Comparison of ENCODE assay signal across 8 cellular contexts in genomic region chr10:101818958-101819633, GRCh38. TPM values are rescaled to one million over a fixed set of nuclear protein-coding genes. Genes with fewer than 3 reads are reported as not detected.
DNase-seq lines count a peak whose midpoint lies in the region; ATAC-seq and TF ChIP-seq lines count a peak whose summit lies in the region.

No MANE protein-coding gene starts in this region.

- TF ChIP-seq CTCF in PC-9 (conservative IDR thresholded peaks at IDR 0.05): no peak

- peak overlapping the region; percentile 89 for H3K4me2 ChIP-seq in PC-9

- no peaks in the 10 kb centered on the region for H3K9me2 ChIP-seq in PC-9 (ENCODE audit: insufficient read depth)

- intact Hi-C loops in PC-9 (cut with micrococcal nuclease; ENCODE audit: unreplicated experiment): loop anchor here (2.0 kb wide), 1 partner anchor 238 kb away; the partner anchor contains the start of gene ARMH3

- H3K27me3 Mint-ChIP-seq in activated CD8-positive, alpha-beta memory T cell treated with anti-CD3 and anti-CD28 coated beads, Interleukin-2, amount 10 ng/mL, durations not matched to agents 7 days and 5 days: no peaks in the 10 kb centered on the region

- H3K36me3 ChIP-seq in PC-9 (ENCODE audit: low read depth): no peaks in the 10 kb centered on the region
- peaks cover 0 to 7% of the 10 kb centered on the region in 2 donors for H3K36me3 ChIP-seq in muscle layer of duodenum (ENCODE audit: control insufficient read depth in 1 of 2, insufficient read depth in 2 of 2, low read length in 2 of 2)

- peak overlapping the region; percentile 90 for H3K4me3 Mint-ChIP-seq in activated CD8-positive, alpha-beta memory T cell treated with anti-CD3 and anti-CD28 coated beads, Interleukin-2, amount 10 ng/mL, durations not matched to agents 7 days and 5 days

- H3K4me3 ChIP-seq in PC-9 (peak overlapping the region; percentile 65), muscle layer of duodenum (ENCODE audit: low read depth in 1 of 2, low read length in 2 of 2) (peak overlapping the region; percentile 97 to 100)

- H3K79me2 ChIP-seq in PC-9 (ENCODE audit: low read depth): peaks cover 41% of the 10 kb centered on the region

- DNase-seq in activated CD8-positive, alpha-beta memory T cell treated with anti-CD3 and anti-CD28 coated beads, Interleukin-2, amount 10 ng/mL, durations not matched to agents 7 days and 5 days: peak; percentile 77
- no peak for DNase-seq in activated CD8-positive, alpha-beta memory T cell treated with anti-CD3 and anti-CD28 coated beads, Interleukin-2, amount 50 U/mL, for 4 hours
- DNase-seq in PC-9 (peak in 1 of 2 experiments; percentile 59), H4 (ENCODE audit: low spot score) (no peak), NCI-H524 treated with DMSO at 0.1 percent for 48 hours (lab: John Stamatoyannopoulos, UW) (no peak)
- DNase-seq in effector CD4-positive, alpha-beta T cell: peak; percentile 32

- peaks cover 32% of the 10 kb centered on the region for H4K20me1 ChIP-seq in PC-9 (ENCODE audit: insufficient read depth)

- peak overlapping the region; percentile 73 for H3K27ac ChIP-seq in PC-9
- H3K27ac ChIP-seq in muscle layer of duodenum (ENCODE audit: low read length): peak overlapping the region; percentile 97

- ATAC-seq in activated CD8-positive, alpha-beta memory T cell treated with anti-CD3 and anti-CD28 coated beads, Interleukin-2, amount 10 ng/mL, durations not matched to agents 7 days and 5 days: peak; percentile 40
- peak; percentile 15 for ATAC-seq in HG02759 (IDR thresholded peaks at IDR 0.05; ENCODE audit: unreplicated experiment)

- H3K27ac Mint-ChIP-seq in activated CD8-positive, alpha-beta memory T cell treated with anti-CD3 and anti-CD28 coated beads, Interleukin-2, amount 10 ng/mL, durations not matched to agents 7 days and 5 days: peak overlapping the region; percentile 97

- no TSS peak for BruUV-seq in PC-9 (replicated peaks; lab: Mats Ljungman, UMichigan)

- H3F3A ChIP-seq in PC-9 (ENCODE audit: insufficient read depth, low read depth): peaks cover 8% of the 10 kb centered on the region; the same call in 1 of the 2 replicates

- peaks cover 33% of the 10 kb centered on the region for H3K4me1 Mint-ChIP-seq in activated CD8-positive, alpha-beta memory T cell treated with anti-CD3 and anti-CD28 coated beads, Interleukin-2, amount 10 ng/mL, durations not matched to agents 7 days and 5 days

- H3K9me3 ChIP-seq in PC-9 (ENCODE audit: insufficient read depth, low read depth) (no peaks in the 10 kb centered on the region), muscle layer of duodenum (ENCODE audit: control insufficient read depth in 1 of 2, low read length in 2 of 2) (no peaks in the 10 kb centered on the region)

- H2AFZ ChIP-seq in PC-9: peak overlapping the region; percentile 76

- H3K4me1 ChIP-seq in PC-9 (replicated peaks; ENCODE audit: insufficient read depth) (peaks cover 25% of the 10 kb centered on the region), muscle layer of duodenum (ENCODE audit: control insufficient read depth in 1 of 2, insufficient read depth in 2 of 2, low read length in 2 of 2) (peaks cover 9 to 21% of the 10 kb centered on the region in 2 donors)

- H3K27me3 ChIP-seq in PC-9 (ENCODE audit: insufficient read depth, low read depth): no peaks in the 10 kb centered on the region
- no peaks in the 10 kb centered on the region for H3K27me3 ChIP-seq in muscle layer of duodenum (ENCODE audit: low read depth, low read length)

- H3K9me3 Mint-ChIP-seq in activated CD8-positive, alpha-beta memory T cell treated with anti-CD3 and anti-CD28 coated beads, Interleukin-2, amount 10 ng/mL, durations not matched to agents 7 days and 5 days (ENCODE audit: low read depth): no peaks in the 10 kb centered on the region

- H3K36me3 Mint-ChIP-seq in activated CD8-positive, alpha-beta memory T cell treated with anti-CD3 and anti-CD28 coated beads, Interleukin-2, amount 10 ng/mL, durations not matched to agents 7 days and 5 days: peaks cover 26% of the 10 kb centered on the region

- POLR2A ChIA-PET in PC-9 (lab: Charles Lee; ENCODE audit: unreplicated experiment): interaction anchor here (0.5 to 0.6 kb wide), 5 partner anchors 10 to 685 kb away, joined by 3 to 9 read pairs (median 3); partner anchors contain the start of gene SUFU

- CTCF ChIA-PET in activated CD8-positive, alpha-beta memory T cell treated with anti-CD3 and anti-CD28 coated beads, Interleukin-2, amount 10 ng/mL, durations not matched to agents 7 days and 5 days (lab: Charles Lee): interaction anchor here (1.0 to 3.8 kb wide), 11 partner anchors 10 to 295 kb away, joined by 3 to 21 read pairs (median 6); partner anchors contain the start of gene NPM3
- CTCF ChIA-PET in PC-9 (lab: Charles Lee): interaction anchor here (0.5 kb wide), 1 partner anchor 310 kb away, joined by 5 read pairs; no protein-coding TSS in a partner anchor

RNA-seq across cellular contexts. Expression of gene OGA, which starts 0.9 kb away (rescaled TPM):
- total RNA-seq in activated CD8-positive, alpha-beta memory T cell treated with anti-CD3 and anti-CD28 coated beads, Interleukin-2, amount 10 ng/mL, durations not matched to agents 7 days and 5 days: 100 to 1,000 TPM; 120 to 139 TPM
- 79.8 and 82.0 TPM in 2 replicates for total RNA-seq in PC-9 (2021)
- total RNA-seq in H4 (2014; rRNA removed; shearing (Covaris generic)): 42.8 and 45.3 TPM in 2 replicates

RNA-seq across cellular contexts. Expression of gene KCNIP2, which starts 24.5 kb away (rescaled TPM):
- 1 to 10 TPM; 1.6 to 2.3 TPM for total RNA-seq in activated CD8-positive, alpha-beta memory T cell treated with anti-CD3 and anti-CD28 coated beads, Interleukin-2, amount 10 ng/mL, durations not matched to agents 7 days and 5 days
- 4.0 and 5.1 TPM in 2 replicates for total RNA-seq in PC-9 (2021)
- not detected in 2 replicates for total RNA-seq in H4 (2014; rRNA removed; shearing (Covaris generic))

RNA-seq across cellular contexts. Expression of gene NPM3, which starts 35.9 kb away (rescaled TPM):
- total RNA-seq in activated CD8-positive, alpha-beta memory T cell treated with anti-CD3 and anti-CD28 coated beads, Interleukin-2, amount 10 ng/mL, durations not matched to agents 7 days and 5 days: 10 to 100 TPM; 46.1 to 75.4 TPM
- 36.1 and 43.6 TPM in 2 replicates for total RNA-seq in PC-9 (2021)
- total RNA-seq in H4 (2014; rRNA removed; shearing (Covaris generic)): 98.0 and 99.4 TPM in 2 replicates

RNA-seq across cellular contexts. Expression of gene FGF8, which starts 43.2 kb away (rescaled TPM):
- total RNA-seq in activated CD8-positive, alpha-beta memory T cell treated with anti-CD3 and anti-CD28 coated beads, Interleukin-2, amount 10 ng/mL, durations not matched to agents 7 days and 5 days: not detected
- total RNA-seq in PC-9 (2021): not detected in 2 replicates
- total RNA-seq in H4 (2014; rRNA removed; shearing (Covaris generic)): not detected in 2 replicates

Comparison
In these comparisons a context has a peak if more than half of its experiments do, and no peak if none do; other contexts are left out.
1. DNase-seq: peak in activated CD8-positive, alpha-beta memory T cell treated with anti-CD3 and anti-CD28 coated beads, Interleukin-2, amount 10 ng/mL, durations not matched to agents 7 days and 5 days (single experiment) and effector CD4-positive, alpha-beta T cell (single experiment); none in activated CD8-positive, alpha-beta memory T cell treated with anti-CD3 and anti-CD28 coated beads, Interleukin-2, amount 50 U/mL, for 4 hours (single experiment), H4 (single experiment) and NCI-H524 treated with DMSO at 0.1 percent for 48 hours (single experiment).